24 cellular contexts compared by ENCODE assay signal in genomic region chr15:86018679-86019078, GRCh38.
"Had no signal": no experiment of that assay in that cellular context is flagged by ENCODE, and none has a peak within 500 bp of the region (broad histone marks: within the 10 kb centered on the region; RNA-seq: fewer than 3 reads in every experiment).

No MANE protein-coding gene starts in this region.

- H3K9ac ChIP-seq: KMS-11 had no signal

- H3K27ac Mint-ChIP-seq: activated CD4-positive, alpha-beta T cell treated with anti-CD3 and anti-CD28 coated beads, Interleukin-2, amount 10 ng/mL, durations not matched to agents 24 days and 14 days; activated CD8-positive, alpha-beta T cell treated with anti-CD3 and anti-CD28 coated beads for 36 hours; activated naive CD4-positive, alpha-beta T cell treated with anti-CD3 and anti-CD28 coated beads, Interleukin-2, amount 10 ng/mL, durations not matched to agents 7 days and 5 days; activated naive CD8-positive, alpha-beta T cell; activated naive CD8-positive, alpha-beta T cell treated with anti-CD3 and anti-CD28 coated beads, Interleukin-2, amount 50 U/mL, for 24 hours; brain had no signal

- ATAC-seq: activated CD8-positive, alpha-beta T cell treated with anti-CD3 and anti-CD28 coated beads for 36 hours; activated naive CD8-positive, alpha-beta T cell treated with anti-CD3 and anti-CD28 coated beads, Interleukin-2, amount 50 U/mL, for 24 hours had no signal

- H3K4me1 Mint-ChIP-seq: activated CD4-positive, alpha-beta T cell treated with anti-CD3 and anti-CD28 coated beads, Interleukin-2, amount 10 ng/mL, durations not matched to agents 24 days and 14 days; activated naive CD4-positive, alpha-beta T cell treated with anti-CD3 and anti-CD28 coated beads, Interleukin-2, amount 10 ng/mL, durations not matched to agents 7 days and 5 days; activated naive CD8-positive, alpha-beta T cell treated with anti-CD3 and anti-CD28 coated beads, Interleukin-2, amount 50 U/mL, for 24 hours; brain had no signal

- DNase-seq: activated CD4-positive, alpha-beta T cell treated with anti-CD3 and anti-CD28 coated beads, Interleukin-2, amount 10 ng/mL, durations not matched to agents 24 days and 14 days; activated CD4-positive, alpha-beta T cell treated with anti-CD3 and anti-CD28 coated beads, Interleukin-2, amount 50 U/mL, for 4 hours; activated CD8-positive, alpha-beta T cell treated with anti-CD3 and anti-CD28 coated beads for 36 hours; activated gamma-delta T cell treated with Interleukin-2 at 50 U/mL for 16 hours; activated naive CD4-positive, alpha-beta T cell treated with anti-CD3 and anti-CD28 coated beads, Interleukin-2, amount 10 ng/mL, durations not matched to agents 7 days and 5 days; activated naive CD8-positive, alpha-beta T cell treated with anti-CD3 and anti-CD28 coated beads, Interleukin-2, amount 50 U/mL, for 24 hours; activated T-cell treated with anti-CD3 and anti-CD28 coated beads, Interleukin-2, amount 50 U/mL, for 1 hour; anterior cingulate cortex; central memory CD4-positive, alpha-beta T cell; NCI-H1092 treated with DMSO at 0.1 percent for 48 hours; NCI-H1417; NCI-H187 treated with DMSO at 0.1 percent for 48 hours; NCI-H2081; NCI-H2171 treated with DMSO at 0.1 percent for 48 hours; NCI-H226; NCI-H446 treated with DMSO at 0.1 percent for 48 hours; NCI-H524 treated with DMSO at 0.1 percent for 48 hours; OCI-M1; Right ventricle myocardium superior; T1000 had no signal

- H3K4me3 Mint-ChIP-seq: activated CD4-positive, alpha-beta T cell treated with anti-CD3 and anti-CD28 coated beads, Interleukin-2, amount 10 ng/mL, durations not matched to agents 24 days and 14 days; activated CD8-positive, alpha-beta T cell treated with anti-CD3 and anti-CD28 coated beads for 36 hours; activated naive CD4-positive, alpha-beta T cell treated with anti-CD3 and anti-CD28 coated beads, Interleukin-2, amount 10 ng/mL, durations not matched to agents 7 days and 5 days; activated naive CD8-positive, alpha-beta T cell; activated naive CD8-positive, alpha-beta T cell treated with anti-CD3 and anti-CD28 coated beads, Interleukin-2, amount 50 U/mL, for 24 hours; brain had no signal

- H3K27me3 Mint-ChIP-seq: activated CD4-positive, alpha-beta T cell treated with anti-CD3 and anti-CD28 coated beads, Interleukin-2, amount 10 ng/mL, durations not matched to agents 24 days and 14 days had no signal

- H3K36me3 Mint-ChIP-seq: activated naive CD4-positive, alpha-beta T cell treated with anti-CD3 and anti-CD28 coated beads, Interleukin-2, amount 10 ng/mL, durations not matched to agents 7 days and 5 days; activated naive CD8-positive, alpha-beta T cell; brain had no signal

- H3K27ac ChIP-seq: KMS-11, SK-N-MC had no signal

- H3K4me2 ChIP-seq: KMS-11 had no signal

- H3K4me3 ChIP-seq: SK-N-MC had no signal

- H3K9me3 Mint-ChIP-seq: activated CD4-positive, alpha-beta T cell treated with anti-CD3 and anti-CD28 coated beads, Interleukin-2, amount 10 ng/mL, durations not matched to agents 24 days and 14 days; activated CD8-positive, alpha-beta T cell treated with anti-CD3 and anti-CD28 coated beads for 36 hours; activated naive CD4-positive, alpha-beta T cell treated with anti-CD3 and anti-CD28 coated beads, Interleukin-2, amount 10 ng/mL, durations not matched to agents 7 days and 5 days; activated naive CD8-positive, alpha-beta T cell treated with anti-CD3 and anti-CD28 coated beads, Interleukin-2, amount 50 U/mL, for 24 hours; brain had no signal
